In genomic region chr12:98224584-98225221, GRCh38 we compare ENCODE assay signal across 14 cellular contexts.
A peak's percentile ranks its signal among the peaks of the same experiment; 100 is the strongest.
DNase-seq lines count a peak whose midpoint lies in the region; ATAC-seq and FAIRE-seq lines count a peak whose summit lies in the region.
"Had no signal": no experiment of that assay in that cellular context is flagged by ENCODE, and none has a peak within 500 bp of the region (broad histone marks: within the 10 kb centered on the region; RNA-seq: fewer than 3 reads in every experiment).

No MANE protein-coding gene starts in this region.

- DNase-seq in NCI-H69 (lab: John Stamatoyannopoulos, UW) = peak; percentile 29
- no peak for DNase-seq in DMS 273 treated with DMSO at 0.1 percent for 48 hours (lab: John Stamatoyannopoulos, UW)
- no peak for DNase-seq in NCI-H2196 (lab: John Stamatoyannopoulos, UW; ENCODE audit: unreplicated experiment)
- DNase-seq in NCI-H187 (lab: John Stamatoyannopoulos, UW) = no peak
- no peak for DNase-seq in urothelium cell line (ENCODE audit: low spot score)
- DNase-seq: BE2C, GDM1, MG63, right lobe of liver had no signal

- no peak for FAIRE-seq in urothelium cell line (lab: Jason Lieb, UNC)
- FAIRE-seq: astrocyte, endothelial cell of umbilical vein had no signal

- ATAC-seq in GM18511 (IDR thresholded peaks at IDR 0.05; ENCODE audit: unreplicated experiment) (peak; percentile 95), GM21381 (IDR thresholded peaks at IDR 0.05; ENCODE audit: unreplicated experiment) (peak; percentile 77), HG02981 (IDR thresholded peaks at IDR 0.05; ENCODE audit: unreplicated experiment) (peak; percentile 77)
